In genomic region chr17:82372591-82373452, GRCh38 we compare ENCODE assay signal across 17 cellular contexts. TPM values are rescaled to one million over a fixed set of nuclear protein-coding genes. Genes with fewer than 3 reads are reported as not detected.
DNase-seq lines count a peak whose midpoint lies in the region; ATAC-seq, FAIRE-seq and TF ChIP-seq lines count a peak whose summit lies in the region.
"Had no signal": no experiment of that assay in that cellular context is flagged by ENCODE, and none has a peak within 500 bp of the region (broad histone marks: within the 10 kb centered on the region; RNA-seq: fewer than 3 reads in every experiment).

No MANE protein-coding gene starts in this region.

- no peaks in the 10 kb centered on the region for H3K9me3 Mint-ChIP-seq in activated CD8-positive, alpha-beta T cell treated with anti-CD3 and anti-CD28 coated beads for 36 hours
- H3K9me3 Mint-ChIP-seq in activated CD8-positive, alpha-beta T cell treated with anti-CD3 and anti-CD28 coated beads, Interleukin-2, amount 10 ng/mL, durations not matched to agents 7 days and 5 days (ENCODE audit: insufficient read depth) = no peaks in the 10 kb centered on the region
- peaks cover 5% of the 10 kb centered on the region for H3K9me3 Mint-ChIP-seq in WTC11

- H3K4me1 Mint-ChIP-seq in activated CD8-positive, alpha-beta T cell treated with anti-CD3 and anti-CD28 coated beads for 36 hours (ENCODE audit: low read depth) = peaks cover 18% of the 10 kb centered on the region
- H3K4me1 Mint-ChIP-seq in activated CD8-positive, alpha-beta T cell treated with anti-CD3 and anti-CD28 coated beads, Interleukin-2, amount 10 ng/mL, durations not matched to agents 7 days and 5 days (ENCODE audit: low read depth) = peaks cover 7% of the 10 kb centered on the region
- no peaks in the 10 kb centered on the region for H3K4me1 Mint-ChIP-seq in WTC11

- intact Hi-C loops in activated CD8-positive, alpha-beta T cell treated with anti-CD3 and anti-CD28 coated beads for 36 hours (cut with micrococcal nuclease) = no loop called here
- intact Hi-C loops in left colon (cut with DNase I, micrococcal nuclease) = loop anchor here in 1 of 2 donors (5.0 kb wide), 1 partner anchor 249 kb away; no protein-coding TSS in a partner anchor
- intact Hi-C loops in spleen (cut with DNase I; ENCODE audit: low total_unique reads) = no loop called here

- peaks cover 8 to 41% (median 33%) of the 10 kb centered on the region in 6 donors for H3K4me1 ChIP-seq in spleen

- CTCF ChIA-PET in activated CD8-positive, alpha-beta T cell treated with anti-CD3 and anti-CD28 coated beads for 36 hours (lab: Charles Lee) = interaction anchor here (0.6 kb wide), 1 partner anchor 41 kb away, joined by 3 read pairs; no protein-coding TSS in a partner anchor
- CTCF ChIA-PET in activated CD8-positive, alpha-beta T cell treated with anti-CD3 and anti-CD28 coated beads, Interleukin-2, amount 10 ng/mL, durations not matched to agents 7 days and 5 days (lab: Charles Lee) = interaction anchor here (1.3 to 1.4 kb wide), 2 partner anchors 15 to 22 kb away, joined by 4 to 5 read pairs; no protein-coding TSS in a partner anchor
- CTCF ChIA-PET in WTC11 (lab: Charles Lee) = interaction anchor here (0.9 to 1.0 kb wide), 2 partner anchors 16 to 42 kb away, joined by 3 to 5 read pairs; no protein-coding TSS in a partner anchor

- H3K27ac ChIP-seq in spleen = no peak overlapping the region
- H3K27ac ChIP-seq: KMS-11, SJSA1 had no signal

- no peak for TF ChIP-seq POLR2A in spleen (IDR thresholded peaks at IDR 0.05)

- H3K27me3 Mint-ChIP-seq in activated CD8-positive, alpha-beta T cell treated with anti-CD3 and anti-CD28 coated beads for 36 hours = peaks cover 34% of the 10 kb centered on the region
- H3K27me3 Mint-ChIP-seq in activated CD8-positive, alpha-beta T cell treated with anti-CD3 and anti-CD28 coated beads, Interleukin-2, amount 10 ng/mL, durations not matched to agents 7 days and 5 days (ENCODE audit: low read depth) = peaks cover 44% of the 10 kb centered on the region
- peaks cover 67% of the 10 kb centered on the region for H3K27me3 Mint-ChIP-seq in WTC11 (ENCODE audit: low read depth)

- H3K27ac Mint-ChIP-seq in activated CD8-positive, alpha-beta T cell treated with anti-CD3 and anti-CD28 coated beads for 36 hours = no peak overlapping the region
- H3K27ac Mint-ChIP-seq in activated CD8-positive, alpha-beta T cell treated with anti-CD3 and anti-CD28 coated beads, Interleukin-2, amount 10 ng/mL, durations not matched to agents 7 days and 5 days = no peak overlapping the region
- no peak overlapping the region for H3K27ac Mint-ChIP-seq in WTC11
- H3K27ac Mint-ChIP-seq: activated CD4-positive, alpha-beta T cell treated with anti-CD3 and anti-CD28 coated beads for 36 hours had no signal

- no peaks in the 10 kb centered on the region for H3K36me3 ChIP-seq in spleen
- H3K36me3 ChIP-seq: SJSA1 had no signal

- no peaks in the 10 kb centered on the region for H3K9me3 ChIP-seq in spleen
- H3K9me3 ChIP-seq: SJSA1 had no signal

- peak; percentile 33 for DNase-seq in activated CD8-positive, alpha-beta T cell treated with anti-CD3 and anti-CD28 coated beads for 36 hours
- no peak for DNase-seq in activated CD8-positive, alpha-beta T cell treated with anti-CD3 and anti-CD28 coated beads, Interleukin-2, amount 10 ng/mL, durations not matched to agents 7 days and 5 days
- DNase-seq in WTC11 (ENCODE audit: low spot score) = no peak
- no peak for DNase-seq in left colon
- peak; percentile 24 for DNase-seq in spleen
- no peak for DNase-seq in SKM-1 (lab: John Stamatoyannopoulos, UW; ENCODE audit: unreplicated experiment)
- no peak for DNase-seq in HTR-8/SVneo (ENCODE audit: insufficient read length, low spot score)
- DNase-seq: activated CD4-positive, alpha-beta T cell treated with anti-CD3 and anti-CD28 coated beads for 36 hours; activated naive CD4-positive, alpha-beta T cell treated with Interleukin-2 at 50 U/mL for 16 hours; cortex of kidney; NCI-H2029 treated with DMSO at 0.1 percent for 48 hours; stimulated activated CD4-positive, alpha-beta T cell treated with anti-CD3 and anti-CD28 coated beads, Interleukin-15, amount 100 ng/mL, for 24 hours; stimulated activated CD8-positive, alpha-beta memory T cell treated with anti-CD3 and anti-CD28 coated beads, Interleukin-4, amount 100 ng/mL, for 48 hours had no signal

- H3K27me3 ChIP-seq in spleen (replicated peaks in 1 of 7) = peaks cover 4 to 89% (median 66%) of the 10 kb centered on the region in 7 donors

- no peak for TF ChIP-seq CTCF in activated CD8-positive, alpha-beta T cell treated with anti-CD3 and anti-CD28 coated beads for 36 hours (IDR thresholded peaks at IDR 0.05)
- no peak for TF ChIP-seq CTCF in WTC11 (IDR thresholded peaks at IDR 0.05)
- TF ChIP-seq CTCF in spleen (IDR thresholded peaks at IDR 0.05 in 8 of 11, conservative IDR thresholded peaks at IDR 0.05 in 3 of 11) = no peak

- ATAC-seq in activated CD8-positive, alpha-beta T cell treated with anti-CD3 and anti-CD28 coated beads for 36 hours = no peak
- no peak for ATAC-seq in activated CD8-positive, alpha-beta T cell treated with anti-CD3 and anti-CD28 coated beads, Interleukin-2, amount 10 ng/mL, durations not matched to agents 7 days and 5 days
- no peak for ATAC-seq in WTC11
- ATAC-seq in left colon = peak; percentile 50
- no peak for ATAC-seq in GM19467 (IDR thresholded peaks at IDR 0.05; ENCODE audit: unreplicated experiment)
- ATAC-seq: activated CD4-positive, alpha-beta T cell treated with anti-CD3 and anti-CD28 coated beads for 36 hours had no signal

- H3K4me3 Mint-ChIP-seq in activated CD8-positive, alpha-beta T cell treated with anti-CD3 and anti-CD28 coated beads for 36 hours = peak overlapping the region; percentile 14
- H3K4me3 Mint-ChIP-seq in activated CD8-positive, alpha-beta T cell treated with anti-CD3 and anti-CD28 coated beads, Interleukin-2, amount 10 ng/mL, durations not matched to agents 7 days and 5 days = no peak overlapping the region
- H3K4me3 Mint-ChIP-seq in WTC11 = peak overlapping the region; percentile 55
- H3K4me3 Mint-ChIP-seq: activated CD4-positive, alpha-beta T cell treated with anti-CD3 and anti-CD28 coated beads for 36 hours had no signal

- POLR2A ChIA-PET in activated CD8-positive, alpha-beta T cell treated with anti-CD3 and anti-CD28 coated beads for 36 hours (lab: Charles Lee) = interaction anchor here (0.6 to 1.1 kb wide), 4 partner anchors 9 to 45 kb away, joined by 3 read pairs; no protein-coding TSS in a partner anchor
- POLR2A ChIA-PET in activated CD8-positive, alpha-beta T cell treated with anti-CD3 and anti-CD28 coated beads, Interleukin-2, amount 10 ng/mL, durations not matched to agents 7 days and 5 days (lab: Charles Lee) = no interaction called here
- POLR2A ChIA-PET in WTC11 (lab: Charles Lee) = no interaction called here

- WGBS in spleen, 5 donors = 46 to 54% (median 53%) methylated on average over 32 of the region's 32 CpGs

- no peak for FAIRE-seq in HTR-8/SVneo (lab: Jason Lieb, UNC)

- H3K36me3 Mint-ChIP-seq in activated CD8-positive, alpha-beta T cell treated with anti-CD3 and anti-CD28 coated beads for 36 hours (ENCODE audit: low read depth) = no peaks in the 10 kb centered on the region
- no peaks in the 10 kb centered on the region for H3K36me3 Mint-ChIP-seq in activated CD8-positive, alpha-beta T cell treated with anti-CD3 and anti-CD28 coated beads, Interleukin-2, amount 10 ng/mL, durations not matched to agents 7 days and 5 days (ENCODE audit: low read depth)
- H3K36me3 Mint-ChIP-seq in WTC11 = no peaks in the 10 kb centered on the region

- H3K4me3 ChIP-seq in spleen = no peak overlapping the region
- H3K4me3 ChIP-seq: SJSA1 had no signal

TF ChIP-seq in WTC11, 78 proteins besides CTCF, POLR2A, EP300 and RAD21 (continues in another document):
- TF ChIP-seq MAX (CRISPR knock-in tag; IDR thresholded peaks at IDR 0.05) = no peak

RNA-seq across cellular contexts. Expression of gene UTS2R, which starts 1.3 kb away (rescaled TPM):
- total RNA-seq in activated CD8-positive, alpha-beta T cell treated with anti-CD3 and anti-CD28 coated beads for 36 hours = not detected
- not detected for total RNA-seq in activated CD8-positive, alpha-beta T cell treated with anti-CD3 and anti-CD28 coated beads, Interleukin-2, amount 10 ng/mL, durations not matched to agents 7 days and 5 days
- total RNA-seq in WTC11 (2021) (0.46 to 0.76 TPM (median 0.53 TPM) in 3 replicates), left colon (not detected), spleen (1 to 10 TPM in 1 of 7 donors, under 1 TPM in 4, not detected in 2; 0.26 to 3.1 (median 0.60) TPM)
- not detected for polyA plus RNA-seq in spleen
- total RNA-seq: activated CD4-positive, alpha-beta T cell treated with anti-CD3 and anti-CD28 coated beads for 36 hours had no signal
- polyA plus RNA-seq: neural cell had no signal

RNA-seq across cellular contexts. Expression of gene TEX19, which starts 13.8 kb away (rescaled TPM):
- total RNA-seq in activated CD8-positive, alpha-beta T cell treated with anti-CD3 and anti-CD28 coated beads for 36 hours = not detected
- not detected for total RNA-seq in activated CD8-positive, alpha-beta T cell treated with anti-CD3 and anti-CD28 coated beads, Interleukin-2, amount 10 ng/mL, durations not matched to agents 7 days and 5 days
- 0.89 to 1.4 TPM (median 1.4 TPM) in 3 replicates for total RNA-seq in WTC11 (2021)
- total RNA-seq in left colon = not detected
- not detected for total RNA-seq in spleen
- not detected for polyA plus RNA-seq in spleen
- total RNA-seq: activated CD4-positive, alpha-beta T cell treated with anti-CD3 and anti-CD28 coated beads for 36 hours had no signal
- polyA plus RNA-seq: neural cell had no signal

RNA-seq across cellular contexts. Expression of gene SECTM1, which starts 39.3 kb away (rescaled TPM):
- total RNA-seq in activated CD8-positive, alpha-beta T cell treated with anti-CD3 and anti-CD28 coated beads for 36 hours = under 1 TPM; 0.45 to 0.50 TPM
- under 1 TPM; 0.92 to 0.94 TPM for total RNA-seq in activated CD8-positive, alpha-beta T cell treated with anti-CD3 and anti-CD28 coated beads, Interleukin-2, amount 10 ng/mL, durations not matched to agents 7 days and 5 days
- total RNA-seq in WTC11 (2021) = 0.14 to 0.57 TPM (median 0.22 TPM) in 3 replicates
- total RNA-seq in left colon = 100 to 1,000 TPM in 1 of 2 donors, 10 to 100 TPM in 1; 78.5 to 127 TPM
- 100 to 1,000 TPM in 1 of 7 donors, 10 to 100 TPM in 6; 55.6 to 141 (median 66.6) TPM for total RNA-seq in spleen
- 10 to 100 TPM in 1 of 3 donors, 1 to 10 TPM in 2; 6.0 to 15.2 (median 7.0) TPM for polyA plus RNA-seq in spleen
- polyA plus RNA-seq: neural cell had no signal

RNA-seq across cellular contexts. Expression of gene HEXD, which starts 45.3 kb away (rescaled TPM):
- 10 to 100 TPM; 21.8 to 21.9 TPM for total RNA-seq in activated CD8-positive, alpha-beta T cell treated with anti-CD3 and anti-CD28 coated beads for 36 hours
- 10 to 100 TPM; 47.6 to 53.6 TPM for total RNA-seq in activated CD8-positive, alpha-beta T cell treated with anti-CD3 and anti-CD28 coated beads, Interleukin-2, amount 10 ng/mL, durations not matched to agents 7 days and 5 days
- total RNA-seq in WTC11 (2021) = 36.0 to 40.0 TPM (median 37.1 TPM) in 3 replicates
- total RNA-seq in left colon = 10 to 100 TPM; 27.7 to 32.0 TPM
- 10 to 100 TPM; 62.3 to 88.0 (median 73.5) TPM for total RNA-seq in spleen
- 100 to 1,000 TPM in 2 of 3 donors, 10 to 100 TPM in 1; 86.3 to 272 (median 257) TPM for polyA plus RNA-seq in spleen

RNA-seq across cellular contexts. Expression of gene OGFOD3, which starts 45.6 kb away (rescaled TPM):
- 10 to 100 TPM; 22.0 to 25.0 TPM for total RNA-seq in activated CD8-positive, alpha-beta T cell treated with anti-CD3 and anti-CD28 coated beads for 36 hours
- total RNA-seq in activated CD8-positive, alpha-beta T cell treated with anti-CD3 and anti-CD28 coated beads, Interleukin-2, amount 10 ng/mL, durations not matched to agents 7 days and 5 days = 10 to 100 TPM; 25.2 to 28.0 TPM
- total RNA-seq in WTC11 (2021) (20.4 to 24.0 TPM (median 22.5 TPM) in 3 replicates), left colon (10 to 100 TPM; 28.8 to 31.1 TPM), spleen (10 to 100 TPM; 21.3 to 28.1 (median 23.1) TPM)
- 10 to 100 TPM; 10.3 to 17.9 (median 12.9) TPM for polyA plus RNA-seq in spleen

Comparison
In these comparisons a context has a peak if more than half of its experiments do, and no peak if none do; other contexts are left out.
1. DNase-seq: peak in activated CD8-positive, alpha-beta T cell treated with anti-CD3 and anti-CD28 coated beads for 36 hours (single experiment) and spleen (single experiment); none in activated CD8-positive, alpha-beta T cell treated with anti-CD3 and anti-CD28 coated beads, Interleukin-2, amount 10 ng/mL, durations not matched to agents 7 days and 5 days (single experiment), WTC11 (single experiment), left colon (0 of 2), SKM-1 (single experiment) and HTR-8/SVneo (single experiment).
2. RNA of gene SECTM1, which starts 39.3 kb away (total RNA-seq): 78.5 to 127 TPM in left colon and 55.6 to 141 TPM in spleen; 0.92 to 0.94 TPM in activated CD8-positive, alpha-beta T cell treated with anti-CD3 and anti-CD28 coated beads, Interleukin-2, amount 10 ng/mL, durations not matched to agents 7 days and 5 days, 0.45 to 0.50 TPM in activated CD8-positive, alpha-beta T cell treated with anti-CD3 and anti-CD28 coated beads for 36 hours and 0.14 to 0.57 TPM in WTC11; every median in the first group is over 10 times any median in the second.